ENCODE assay signal across 1 cellular context in the genomic region with DNA sequence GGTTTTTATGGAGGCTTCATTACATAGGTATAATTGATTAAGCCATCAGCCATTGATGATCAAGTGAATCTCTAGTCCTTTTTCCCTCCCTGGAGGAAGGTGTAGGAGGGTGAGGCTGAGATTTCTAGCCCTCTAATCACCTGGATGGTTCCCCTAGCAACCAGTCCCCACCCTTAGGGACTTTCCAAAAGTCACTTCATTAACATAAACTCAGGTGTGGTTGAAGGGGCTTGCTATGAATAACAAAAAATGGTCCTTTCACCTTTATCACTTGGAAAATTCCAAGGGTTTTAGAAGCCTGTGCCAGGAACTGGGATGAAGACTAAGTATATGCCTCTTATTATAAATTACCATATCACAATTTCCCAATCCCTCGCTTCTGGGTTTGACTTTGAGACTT.
TF ChIP-seq lines count a peak whose summit lies in the region.

No MANE protein-coding gene starts in this region.

TF ChIP-seq in GM23338, 12 proteins besides CTCF, POLR2A, EP300 and RAD21 (continued from another document):
- TF ChIP-seq, protein P1, sequence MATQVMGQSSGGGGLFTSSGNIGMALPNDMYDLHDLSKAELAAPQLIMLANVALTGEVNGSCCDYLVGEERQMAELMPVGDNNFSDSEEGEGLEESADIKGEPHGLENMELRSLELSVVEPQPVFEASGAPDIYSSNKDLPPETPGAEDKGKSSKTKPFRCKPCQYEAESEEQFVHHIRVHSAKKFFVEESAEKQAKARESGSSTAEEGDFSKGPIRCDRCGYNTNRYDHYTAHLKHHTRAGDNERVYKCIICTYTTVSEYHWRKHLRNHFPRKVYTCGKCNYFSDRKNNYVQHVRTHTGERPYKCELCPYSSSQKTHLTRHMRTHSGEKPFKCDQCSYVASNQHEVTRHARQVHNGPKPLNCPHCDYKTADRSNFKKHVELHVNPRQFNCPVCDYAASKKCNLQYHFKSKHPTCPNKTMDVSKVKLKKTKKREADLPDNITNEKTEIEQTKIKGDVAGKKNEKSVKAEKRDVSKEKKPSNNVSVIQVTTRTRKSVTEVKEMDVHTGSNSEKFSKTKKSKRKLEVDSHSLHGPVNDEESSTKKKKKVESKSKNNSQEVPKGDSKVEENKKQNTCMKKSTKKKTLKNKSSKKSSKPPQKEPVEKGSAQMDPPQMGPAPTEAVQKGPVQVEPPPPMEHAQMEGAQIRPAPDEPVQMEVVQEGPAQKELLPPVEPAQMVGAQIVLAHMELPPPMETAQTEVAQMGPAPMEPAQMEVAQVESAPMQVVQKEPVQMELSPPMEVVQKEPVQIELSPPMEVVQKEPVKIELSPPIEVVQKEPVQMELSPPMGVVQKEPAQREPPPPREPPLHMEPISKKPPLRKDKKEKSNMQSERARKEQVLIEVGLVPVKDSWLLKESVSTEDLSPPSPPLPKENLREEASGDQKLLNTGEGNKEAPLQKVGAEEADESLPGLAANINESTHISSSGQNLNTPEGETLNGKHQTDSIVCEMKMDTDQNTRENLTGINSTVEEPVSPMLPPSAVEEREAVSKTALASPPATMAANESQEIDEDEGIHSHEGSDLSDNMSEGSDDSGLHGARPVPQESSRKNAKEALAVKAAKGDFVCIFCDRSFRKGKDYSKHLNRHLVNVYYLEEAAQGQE (IDR thresholded peaks at IDR 0.05; ENCODE audit: unreplicated experiment) = no peak
- TF ChIP-seq POLR2AphosphoS5 (IDR thresholded peaks at IDR 0.05; ENCODE audit: low read depth) = no peak
- no peak for TF ChIP-seq ZNF462 (CRISPR knock-in tag; IDR thresholded peaks at IDR 0.05)
- no peak for TF ChIP-seq NANOG (IDR thresholded peaks at IDR 0.05; ENCODE audit: borderline replicate concordance)
- TF ChIP-seq ZNF331 (CRISPR knock-in tag; IDR thresholded peaks at IDR 0.05; ENCODE audit: low read depth) = no peak
